Comparison of ENCODE assay signal across 18 cellular contexts in the genomic region with DNA sequence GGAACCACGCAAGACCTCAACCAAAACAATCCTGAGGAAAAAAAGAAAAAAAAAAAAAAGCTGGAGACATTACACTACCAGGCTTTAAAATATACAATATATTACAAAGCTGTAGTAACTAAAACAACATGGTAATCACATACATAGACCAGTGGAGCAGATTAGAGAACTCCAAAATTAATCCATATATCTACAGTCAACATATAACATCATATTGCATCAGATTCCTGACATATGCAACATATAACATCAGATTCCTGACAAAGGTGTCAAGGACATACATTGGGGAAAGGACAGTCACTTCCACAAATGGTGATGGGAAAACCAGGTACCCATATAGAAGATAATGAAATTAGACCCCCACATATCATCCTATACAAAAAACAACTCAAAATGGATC.
DNase-seq lines count a peak whose midpoint lies in the region; ATAC-seq, FAIRE-seq and TF ChIP-seq lines count a peak whose summit lies in the region.
"Had no signal": no experiment of that assay in that cellular context is flagged by ENCODE, and none has a peak within 500 bp of the region (broad histone marks: within the 10 kb centered on the region; RNA-seq: fewer than 3 reads in every experiment).

No MANE protein-coding gene starts in this region.

- no peak for TF ChIP-seq POLR2A in GM12892 (IDR thresholded peaks at IDR 0.05; ENCODE audit: low read depth, low read length)

- H4K20me1 ChIP-seq in neural progenitor cell (ENCODE audit: low read depth), result no peaks in the 10 kb centered on the region
- H4K20me1 ChIP-seq: BLaER1 had no signal

- no peak overlapping the region for H3K9ac ChIP-seq in neural progenitor cell
- H3K9ac ChIP-seq: BLaER1 had no signal

- peaks cover 31% of the 10 kb centered on the region for H3K36me3 Mint-ChIP-seq in activated naive CD4-positive, alpha-beta T cell treated with anti-CD3 and anti-CD28 coated beads, Interleukin-2, amount 50 U/mL, for 24 hours
- H3K36me3 Mint-ChIP-seq in activated naive CD4-positive, alpha-beta T cell treated with anti-CD3 and anti-CD28 coated beads, Interleukin-2, amount 10 ng/mL, durations not matched to agents 7 days and 5 days, result peaks cover 17% of the 10 kb centered on the region
- H3K36me3 Mint-ChIP-seq in central memory CD8-positive, alpha-beta T cell (ENCODE audit: insufficient read depth), result peaks cover 5% of the 10 kb centered on the region
- H3K36me3 Mint-ChIP-seq in natural killer cell treated with Interleukin-12 subunit alpha and Interleukin-12 subunit beta and Interleukin-15 and Interleukin-18, amount 100 ng/mL, for 72 hours, result peaks cover 10% of the 10 kb centered on the region
- H3K36me3 Mint-ChIP-seq in neural progenitor cell, result no peaks in the 10 kb centered on the region
- H3K36me3 Mint-ChIP-seq: CD14-positive monocyte had no signal

- H3K27ac ChIP-seq in neural progenitor cell, result no peak overlapping the region
- H3K27ac ChIP-seq: BLaER1 had no signal

- TF ChIP-seq CTCF in neural progenitor cell (IDR thresholded peaks at IDR 0.05), result no peak

- H3K4me3 Mint-ChIP-seq in activated naive CD4-positive, alpha-beta T cell treated with anti-CD3 and anti-CD28 coated beads, Interleukin-2, amount 50 U/mL, for 24 hours, result no peak overlapping the region
- H3K4me3 Mint-ChIP-seq in activated naive CD4-positive, alpha-beta T cell treated with anti-CD3 and anti-CD28 coated beads, Interleukin-2, amount 10 ng/mL, durations not matched to agents 7 days and 5 days, result no peak overlapping the region
- H3K4me3 Mint-ChIP-seq in central memory CD8-positive, alpha-beta T cell, result no peak overlapping the region
- peak overlapping the region; percentile 29 for H3K4me3 Mint-ChIP-seq in natural killer cell treated with Interleukin-12 subunit alpha and Interleukin-12 subunit beta and Interleukin-15 and Interleukin-18, amount 100 ng/mL, for 72 hours
- H3K4me3 Mint-ChIP-seq in neural progenitor cell, result no peak overlapping the region
- H3K4me3 Mint-ChIP-seq: CD14-positive monocyte, H9, IgD-negative memory B cell had no signal

- H3K27ac Mint-ChIP-seq in activated naive CD4-positive, alpha-beta T cell treated with anti-CD3 and anti-CD28 coated beads, Interleukin-2, amount 50 U/mL, for 24 hours, result peak overlapping the region; percentile 54
- H3K27ac Mint-ChIP-seq in activated naive CD4-positive, alpha-beta T cell treated with anti-CD3 and anti-CD28 coated beads, Interleukin-2, amount 10 ng/mL, durations not matched to agents 7 days and 5 days, result no peak overlapping the region
- H3K27ac Mint-ChIP-seq in central memory CD8-positive, alpha-beta T cell (ENCODE audit: low read depth), result peak overlapping the region; percentile 61
- H3K27ac Mint-ChIP-seq in natural killer cell treated with Interleukin-12 subunit alpha and Interleukin-12 subunit beta and Interleukin-15 and Interleukin-18, amount 100 ng/mL, for 72 hours, result peak overlapping the region; percentile 16 to 29
- H3K27ac Mint-ChIP-seq in neural progenitor cell, result no peak overlapping the region
- H3K27ac Mint-ChIP-seq: CD14-positive monocyte, H9, IgD-negative memory B cell had no signal

- H2AFZ ChIP-seq in neural progenitor cell (replicated peaks), result no peak overlapping the region

- no peak for DNase-seq in activated naive CD4-positive, alpha-beta T cell treated with anti-CD3 and anti-CD28 coated beads, Interleukin-2, amount 10 ng/mL, durations not matched to agents 7 days and 5 days
- DNase-seq in GM12892 (ENCODE audit: insufficient read length), result no peak
- DNase-seq in central memory CD8-positive, alpha-beta T cell (ENCODE audit: low spot score in 2 of 2), result no peak
- no peak for DNase-seq in natural killer cell treated with Interleukin-12 subunit alpha and Interleukin-12 subunit beta and Interleukin-15 and Interleukin-18, amount 100 ng/mL, for 72 hours (ENCODE audit: low spot score)
- no peak for DNase-seq in GDM1 (lab: John Stamatoyannopoulos, UW)
- no peak for DNase-seq in NCI-H1436 (lab: John Stamatoyannopoulos, UW)
- no peak for DNase-seq in neural progenitor cell (ENCODE audit: low spot score)
- DNase-seq: 8988T, Caco-2, H9 had no signal

- no peaks in the 10 kb centered on the region for H3K27me3 Mint-ChIP-seq in activated naive CD4-positive, alpha-beta T cell treated with anti-CD3 and anti-CD28 coated beads, Interleukin-2, amount 50 U/mL, for 24 hours
- no peaks in the 10 kb centered on the region for H3K27me3 Mint-ChIP-seq in activated naive CD4-positive, alpha-beta T cell treated with anti-CD3 and anti-CD28 coated beads, Interleukin-2, amount 10 ng/mL, durations not matched to agents 7 days and 5 days
- H3K27me3 Mint-ChIP-seq in central memory CD8-positive, alpha-beta T cell, result no peaks in the 10 kb centered on the region
- H3K27me3 Mint-ChIP-seq in natural killer cell treated with Interleukin-12 subunit alpha and Interleukin-12 subunit beta and Interleukin-15 and Interleukin-18, amount 100 ng/mL, for 72 hours, result no peaks in the 10 kb centered on the region
- H3K27me3 Mint-ChIP-seq in neural progenitor cell (ENCODE audit: insufficient read depth, low read depth), result no peaks in the 10 kb centered on the region
- H3K27me3 Mint-ChIP-seq: IgD-negative memory B cell had no signal

- peaks cover 73% of the 10 kb centered on the region for H3K4me1 Mint-ChIP-seq in activated naive CD4-positive, alpha-beta T cell treated with anti-CD3 and anti-CD28 coated beads, Interleukin-2, amount 50 U/mL, for 24 hours
- H3K4me1 Mint-ChIP-seq in activated naive CD4-positive, alpha-beta T cell treated with anti-CD3 and anti-CD28 coated beads, Interleukin-2, amount 10 ng/mL, durations not matched to agents 7 days and 5 days, result peaks cover 10% of the 10 kb centered on the region
- peaks cover 40% of the 10 kb centered on the region for H3K4me1 Mint-ChIP-seq in central memory CD8-positive, alpha-beta T cell
- peaks cover 23 to 30% of the 10 kb centered on the region in 2 donors for H3K4me1 Mint-ChIP-seq in natural killer cell treated with Interleukin-12 subunit alpha and Interleukin-12 subunit beta and Interleukin-15 and Interleukin-18, amount 100 ng/mL, for 72 hours (ENCODE audit: low read depth in 2 of 2)
- H3K4me1 Mint-ChIP-seq in neural progenitor cell, result peaks cover 6% of the 10 kb centered on the region
- H3K4me1 Mint-ChIP-seq: CD14-positive monocyte had no signal

- H3K9me3 Mint-ChIP-seq in activated naive CD4-positive, alpha-beta T cell treated with anti-CD3 and anti-CD28 coated beads, Interleukin-2, amount 50 U/mL, for 24 hours, result peaks cover 28% of the 10 kb centered on the region
- peaks cover 19% of the 10 kb centered on the region for H3K9me3 Mint-ChIP-seq in activated naive CD4-positive, alpha-beta T cell treated with anti-CD3 and anti-CD28 coated beads, Interleukin-2, amount 10 ng/mL, durations not matched to agents 7 days and 5 days
- no peaks in the 10 kb centered on the region for H3K9me3 Mint-ChIP-seq in central memory CD8-positive, alpha-beta T cell
- peaks cover 10% of the 10 kb centered on the region for H3K9me3 Mint-ChIP-seq in natural killer cell treated with Interleukin-12 subunit alpha and Interleukin-12 subunit beta and Interleukin-15 and Interleukin-18, amount 100 ng/mL, for 72 hours
- H3K9me3 Mint-ChIP-seq in neural progenitor cell, result peaks cover 15% of the 10 kb centered on the region

- no peaks in the 10 kb centered on the region for H3K79me2 ChIP-seq in neural progenitor cell (ENCODE audit: low read depth)

- no peak overlapping the region for H3K4me3 ChIP-seq in neural progenitor cell
- H3K4me3 ChIP-seq: BLaER1 had no signal

- no peaks in the 10 kb centered on the region for H3K27me3 ChIP-seq in neural progenitor cell
- H3K27me3 ChIP-seq: BLaER1 had no signal

- no peaks in the 10 kb centered on the region for H3F3A ChIP-seq in neural progenitor cell (ENCODE audit: low read depth)

- ATAC-seq in central memory CD8-positive, alpha-beta T cell (replicated peaks; ENCODE audit: extremely low read depth, poor library complexity, severe bottlenecking), result no peak
- no peak for ATAC-seq in natural killer cell treated with Interleukin-12 subunit alpha and Interleukin-12 subunit beta and Interleukin-15 and Interleukin-18, amount 100 ng/mL, for 72 hours
- ATAC-seq: HepG2 had no signal

- H3K9me3 ChIP-seq in neural progenitor cell (ENCODE audit: low read depth), result no peaks in the 10 kb centered on the region

- no peaks in the 10 kb centered on the region for H3K4me1 ChIP-seq in neural progenitor cell
- H3K4me1 ChIP-seq: BLaER1 had no signal

- CTCF ChIA-PET in activated naive CD4-positive, alpha-beta T cell treated with anti-CD3 and anti-CD28 coated beads, Interleukin-2, amount 10 ng/mL, durations not matched to agents 7 days and 5 days (lab: Charles Lee), result no interaction called here

- peak; percentile 14 for FAIRE-seq in GM12892 (lab: Jason Lieb, UNC)
- FAIRE-seq: D721Med, G401.6, H1, HepG2 had no signal

- H3K4me2 ChIP-seq in neural progenitor cell, result no peak overlapping the region
- H3K4me2 ChIP-seq: BLaER1 had no signal

- H3K36me3 ChIP-seq in neural progenitor cell, result no peaks in the 10 kb centered on the region
- H3K36me3 ChIP-seq: BLaER1 had no signal

Comparison
In these comparisons a context has a peak if more than half of its experiments do, and no peak if none do; other contexts are left out.
1. H3K27ac Mint-ChIP-seq: peak in activated naive CD4-positive, alpha-beta T cell treated with anti-CD3 and anti-CD28 coated beads, Interleukin-2, amount 50 U/mL, for 24 hours (single experiment), central memory CD8-positive, alpha-beta T cell (single experiment) and natural killer cell treated with Interleukin-12 subunit alpha and Interleukin-12 subunit beta and Interleukin-15 and Interleukin-18, amount 100 ng/mL, for 72 hours (2 of 2); none in activated naive CD4-positive, alpha-beta T cell treated with anti-CD3 and anti-CD28 coated beads, Interleukin-2, amount 10 ng/mL, durations not matched to agents 7 days and 5 days (single experiment) and neural progenitor cell (single experiment).